Comparison of ENCODE assay signal across 11 cellular contexts in the genomic region with DNA sequence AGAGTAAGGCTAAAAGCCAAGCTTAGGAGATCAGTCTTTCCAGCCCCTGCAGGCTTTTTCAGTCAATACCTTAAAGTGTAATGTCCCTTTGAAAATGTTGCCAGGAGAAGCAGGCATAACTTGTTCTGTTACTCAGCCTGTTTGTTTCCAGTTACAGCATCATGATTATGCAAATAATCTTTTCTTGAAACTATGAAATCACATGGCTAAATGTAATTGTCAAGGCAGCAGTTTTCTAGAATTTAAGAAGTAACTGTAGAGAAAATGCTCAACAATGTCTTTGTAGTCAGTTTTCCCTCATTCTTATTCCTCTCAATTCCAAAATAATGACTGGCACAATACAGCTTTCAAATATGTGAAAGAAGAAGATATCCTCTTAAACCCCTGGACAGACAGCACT. TPM values are rescaled to one million over a fixed set of nuclear protein-coding genes. Genes with fewer than 3 reads are reported as not detected.
DNase-seq lines count a peak whose midpoint lies in the region; ATAC-seq and TF ChIP-seq lines count a peak whose summit lies in the region.
"Had no signal": no experiment of that assay in that cellular context is flagged by ENCODE, and none has a peak within 500 bp of the region (broad histone marks: within the 10 kb centered on the region; RNA-seq: fewer than 3 reads in every experiment).

No MANE protein-coding gene starts in this region.

- H3K36me3 Mint-ChIP-seq in activated naive CD4-positive, alpha-beta T cell treated with anti-CD3 and anti-CD28 coated beads, Interleukin-2, amount 50 U/mL, for 24 hours = no peaks in the 10 kb centered on the region
- peaks cover 2% of the 10 kb centered on the region for H3K36me3 Mint-ChIP-seq in activated B cell treated with CpG ODN at 0.5 μM for 24 hours (ENCODE audit: low read depth)

- peaks cover 16% of the 10 kb centered on the region for H3K4me1 ChIP-seq in hepatocyte (ENCODE audit: insufficient read depth)
- peaks cover 40% of the 10 kb centered on the region for H3K4me1 ChIP-seq in vagina

- H2AFZ ChIP-seq in hepatocyte = no peak overlapping the region

- POLR2A ChIA-PET in activated B cell treated with CpG ODN at 0.5 μM for 24 hours (lab: Charles Lee) = interaction anchor here (0.5 to 1.6 kb wide), 4 partner anchors 9 to 158 kb away, joined by 3 to 5 read pairs (median 3); a partner anchor contains a TSS

- TF ChIP-seq POLR2A in vagina (IDR thresholded peaks at IDR 0.05) = no peak

- no peaks in the 10 kb centered on the region for H3K27me3 Mint-ChIP-seq in activated naive CD4-positive, alpha-beta T cell treated with anti-CD3 and anti-CD28 coated beads, Interleukin-2, amount 50 U/mL, for 24 hours
- H3K27me3 Mint-ChIP-seq in activated B cell treated with CpG ODN at 0.5 μM for 24 hours = no peaks in the 10 kb centered on the region

- H3K27ac Mint-ChIP-seq in activated naive CD4-positive, alpha-beta T cell treated with anti-CD3 and anti-CD28 coated beads, Interleukin-2, amount 50 U/mL, for 24 hours = peak overlapping the region; percentile 56
- peak overlapping the region; percentile 12 for H3K27ac Mint-ChIP-seq in activated B cell treated with CpG ODN at 0.5 μM for 24 hours

- peaks cover 33% of the 10 kb centered on the region for H3K4me1 Mint-ChIP-seq in activated naive CD4-positive, alpha-beta T cell treated with anti-CD3 and anti-CD28 coated beads, Interleukin-2, amount 50 U/mL, for 24 hours
- H3K4me1 Mint-ChIP-seq in activated B cell treated with CpG ODN at 0.5 μM for 24 hours = peaks cover 29% of the 10 kb centered on the region

- H3K36me3 ChIP-seq in hepatocyte (replicated peaks; ENCODE audit: insufficient read depth, low read depth) = no peaks in the 10 kb centered on the region
- no peaks in the 10 kb centered on the region for H3K36me3 ChIP-seq in vagina

- peak overlapping the region; percentile 13 for H3K27ac ChIP-seq in hepatocyte
- peak overlapping the region; percentile 47 for H3K27ac ChIP-seq in vagina

- H3K9me2 ChIP-seq in hepatocyte (replicated peaks; ENCODE audit: insufficient read depth) = no peaks in the 10 kb centered on the region

- H3K9me3 Mint-ChIP-seq in activated naive CD4-positive, alpha-beta T cell treated with anti-CD3 and anti-CD28 coated beads, Interleukin-2, amount 50 U/mL, for 24 hours = no peaks in the 10 kb centered on the region
- no peaks in the 10 kb centered on the region for H3K9me3 Mint-ChIP-seq in activated B cell treated with CpG ODN at 0.5 μM for 24 hours

- ATAC-seq in activated B cell treated with CpG ODN at 0.5 μM for 24 hours (ENCODE audit: low read depth) = no peak

- H3K4me3 ChIP-seq in hepatocyte (no peak overlapping the region), vagina (no peak overlapping the region)

- intact Hi-C loops in activated B cell treated with CpG ODN at 0.5 μM for 24 hours (cut with micrococcal nuclease) (loop anchor here (5.0 kb wide), 2 partner anchors 190 to 230 kb away; a partner anchor contains a TSS), vagina (cut with DNase I) (no loop called here), cardiac septum (cut with DNase I) (no loop called here)

- TF ChIP-seq CTCF in activated B cell treated with CpG ODN at 0.5 μM for 24 hours (IDR thresholded peaks at IDR 0.05) = no peak
- TF ChIP-seq CTCF in hepatocyte (IDR thresholded peaks at IDR 0.05; ENCODE audit: poor library complexity) = no peak
- no peak for TF ChIP-seq CTCF in vagina (IDR thresholded peaks at IDR 0.05)

- no peaks in the 10 kb centered on the region for H3K27me3 ChIP-seq in hepatocyte
- no peaks in the 10 kb centered on the region for H3K27me3 ChIP-seq in vagina

- peak overlapping the region; percentile 85 for H3K4me2 ChIP-seq in hepatocyte

- H3K9me3 ChIP-seq in hepatocyte (ENCODE audit: low read depth) (no peaks in the 10 kb centered on the region), vagina (no peaks in the 10 kb centered on the region)

- DNase-seq in activated naive CD4-positive, alpha-beta T cell (lab: John Stamatoyannopoulos, UW) = no peak
- no peak for DNase-seq in activated B cell treated with CpG ODN at 0.5 μM for 24 hours
- DNase-seq in hepatocyte (ENCODE audit: low spot score) = peak; percentile 27
- no peak for DNase-seq in vagina (ENCODE audit: extremely low spot score in 2 of 2)
- no peak for DNase-seq in cardiac septum (ENCODE audit: low spot score)
- DNase-seq in NK-92 (lab: John Stamatoyannopoulos, UW; ENCODE audit: unreplicated experiment) = no peak
- DNase-seq in AG20443 (ENCODE audit: low spot score) = no peak
- DNase-seq: NCI-H226; stimulated activated CD4-positive, alpha-beta T cell treated with anti-CD3 and anti-CD28 coated beads, Interleukin-12 subunit alpha, Interleukin-12 subunit beta, amount 100 ng/mL, for 4 hours; T-helper 9 cell had no signal

- peaks cover 43% of the 10 kb centered on the region for H3K79me2 ChIP-seq in hepatocyte

- peak overlapping the region; percentile 70 for H3K4me3 Mint-ChIP-seq in activated naive CD4-positive, alpha-beta T cell treated with anti-CD3 and anti-CD28 coated beads, Interleukin-2, amount 50 U/mL, for 24 hours
- peak overlapping the region; percentile 59 for H3K4me3 Mint-ChIP-seq in activated B cell treated with CpG ODN at 0.5 μM for 24 hours

- H4K20me1 ChIP-seq in hepatocyte (ENCODE audit: insufficient read depth, poor library complexity, severe bottlenecking) = peaks cover 4% of the 10 kb centered on the region

- CTCF ChIA-PET in activated B cell treated with CpG ODN at 0.5 μM for 24 hours (lab: Charles Lee) = no interaction called here

RNA-seq across cellular contexts. Expression of a gene that starts 1.9 kb away (rescaled TPM):
- total RNA-seq in activated B cell treated with CpG ODN at 0.5 μM for 24 hours = 17.7 and 19.6 TPM in 2 replicates
- 23.5 and 25.6 TPM in 2 replicates for total RNA-seq in hepatocyte
- 10.6 and 10.7 TPM in 2 replicates for polyA plus RNA-seq in hepatocyte
- total RNA-seq in vagina = 25.5 TPM
- total RNA-seq in cardiac septum = 23.7 TPM

RNA-seq across cellular contexts. Expression of a gene that starts 8.9 kb away (rescaled TPM):
- total RNA-seq in activated B cell treated with CpG ODN at 0.5 μM for 24 hours = 454 and 501 TPM in 2 replicates
- total RNA-seq in hepatocyte = 16.4 and 19.5 TPM in 2 replicates
- polyA plus RNA-seq in hepatocyte = 21.0 and 24.6 TPM in 2 replicates
- total RNA-seq in vagina = 47.1 TPM
- total RNA-seq in cardiac septum = 22.6 TPM
